10 cellular contexts compared by ENCODE assay signal in genomic region chr14:85565862-85566296, GRCh38. TPM values are rescaled to one million over a fixed set of nuclear protein-coding genes. Genes with fewer than 3 reads are reported as not detected.
DNase-seq lines count a peak whose midpoint lies in the region; ATAC-seq and TF ChIP-seq lines count a peak whose summit lies in the region.
"Had no signal": no experiment of that assay in that cellular context is flagged by ENCODE, and none has a peak within 500 bp of the region (broad histone marks: within the 10 kb centered on the region; RNA-seq: fewer than 3 reads in every experiment).

No MANE protein-coding gene starts in this region.

- TF ChIP-seq EP300 in stomach (IDR thresholded peaks at IDR 0.05) = no peak

- ATAC-seq in SK-N-SH treated with all-trans-retinoic acid at 6 μM for 48 hours (peak; percentile 60), GM21528 (IDR thresholded peaks at IDR 0.05; ENCODE audit: low FRiP score, unreplicated experiment) (no peak), GM18520 (IDR thresholded peaks at IDR 0.05; ENCODE audit: unreplicated experiment) (no peak)

- H3K36me3 ChIP-seq in stomach (no peaks in the 10 kb centered on the region), testis (ENCODE audit: low read depth, missing control alignments) (no peaks in the 10 kb centered on the region)
- H3K36me3 ChIP-seq: colonic mucosa, right lobe of liver had no signal

- TF ChIP-seq POLR2A in stomach (IDR thresholded peaks at IDR 0.05) (no peak), testis (IDR thresholded peaks at IDR 0.05) (no peak)

- H3K27ac ChIP-seq in stomach (peak overlapping the region in 4 of 5 donors; percentile 2 to 41 (median 16)), testis (no peak overlapping the region)
- H3K27ac ChIP-seq: colonic mucosa, right lobe of liver had no signal

- 45 to 67% (median 48%) methylated on average over 3 of the region's 3 CpGs for WGBS in stomach, 5 donors
- WGBS in testis, 2 donors = 50 to 73% methylated on average over 3 of the region's 3 CpGs

- H3K27me3 ChIP-seq in stomach = no peaks in the 10 kb centered on the region
- no peaks in the 10 kb centered on the region for H3K27me3 ChIP-seq in testis
- H3K27me3 ChIP-seq: colonic mucosa, right lobe of liver had no signal

- no peak overlapping the region for H3K4me3 ChIP-seq in fibroblast of the aortic adventitia (ENCODE audit: low read depth, low read length)
- H3K4me3 ChIP-seq in stomach = no peak overlapping the region
- no peak overlapping the region for H3K4me3 ChIP-seq in testis
- H3K4me3 ChIP-seq: colonic mucosa, right lobe of liver had no signal

- DNase-seq in HS-5 (ENCODE audit: low read depth) (peak; percentile 46), fibroblast of the aortic adventitia (ENCODE audit: low read depth) (peak; percentile 72), stomach (no peak), testis (no peak)
- DNase-seq: colonic mucosa, NCI-H187, right lobe of liver had no signal

- H3K4me1 ChIP-seq in stomach (peaks cover 0 to 8% (median 0%) of the 10 kb centered on the region in 4 donors), testis (peaks cover 3% of the 10 kb centered on the region)
- H3K4me1 ChIP-seq: colonic mucosa had no signal

- TF ChIP-seq CTCF in fibroblast of the aortic adventitia (IDR thresholded peaks at IDR 0.05; ENCODE audit: insufficient read depth, low read length) (no peak), stomach (IDR thresholded peaks at IDR 0.05) (no peak), testis (IDR thresholded peaks at IDR 0.05) (no peak)

- H3K9me3 ChIP-seq in stomach (no peaks in the 10 kb centered on the region), testis (no peaks in the 10 kb centered on the region)
- H3K9me3 ChIP-seq: colonic mucosa, right lobe of liver had no signal

- intact Hi-C loops in stomach (cut with DNase I; ENCODE audit: low total_unique reads) (no loop called here), testis (cut with DNase I; ENCODE audit: low total_unique reads) (no loop called here)

TF ChIP-seq in SK-N-SH treated with all-trans-retinoic acid at 6 μM for 48 hours, 23 proteins besides CTCF, POLR2A, EP300 and RAD21:
- no peak for TF ChIP-seq ISL1 (CRISPR knock-in tag; IDR thresholded peaks at IDR 0.05)
- TF ChIP-seq ZNF8 (CRISPR knock-in tag; IDR thresholded peaks at IDR 0.05) = no peak
- no peak for TF ChIP-seq PATZ1 (CRISPR knock-in tag; IDR thresholded peaks at IDR 0.05; ENCODE audit: borderline replicate concordance)
- TF ChIP-seq ZNF70 (CRISPR knock-in tag; IDR thresholded peaks at IDR 0.05) = no peak
- no peak for TF ChIP-seq ZFP30 (CRISPR knock-in tag; IDR thresholded peaks at IDR 0.05)
- no peak for TF ChIP-seq RARB (CRISPR knock-in tag; IDR thresholded peaks at IDR 0.05)
- TF ChIP-seq SNAI2 (CRISPR knock-in tag; IDR thresholded peaks at IDR 0.05) = no peak

RNA-seq across cellular contexts. Expression of gene FLRT2, which starts 35.9 kb away (rescaled TPM):
- 48.6 and 72.3 TPM in 2 replicates for total RNA-seq in fibroblast of the aortic adventitia (ENCODE audit: low replicate concordance)
- total RNA-seq in stomach = 10 to 100 TPM in 1 of 5 donors, 1 to 10 TPM in 1, under 1 TPM in 3; 0.45 to 34.1 (median 0.87) TPM
- polyA plus RNA-seq in stomach = 1 to 10 TPM in 2 of 3 donors, under 1 TPM in 1; 0.68 to 1.8 (median 1.5) TPM
- total RNA-seq in testis = 100 to 1,000 TPM in 1 of 2 donors, 10 to 100 TPM in 1; 34.4 to 134 TPM
- 20.1 TPM for polyA plus RNA-seq in testis (ENCODE audit: insufficient read depth, low read depth, low replicate concordance)

Comparison
In these comparisons a context has a peak if more than half of its experiments do, and no peak if none do; other contexts are left out.
1. DNase-seq: peak in HS-5 (single experiment) and fibroblast of the aortic adventitia (single experiment); none in stomach (single experiment) and testis (single experiment).
2. H3K27ac ChIP-seq: peak in stomach (4 of 5); none in testis (0 of 2).